8 cellular contexts compared by ENCODE assay signal in genomic region chr10:72243822-72244437, GRCh38. TPM values are rescaled to one million over a fixed set of nuclear protein-coding genes. Genes with fewer than 3 reads are reported as not detected.
DNase-seq lines count a peak whose midpoint lies in the region; ATAC-seq and TF ChIP-seq lines count a peak whose summit lies in the region.

No MANE protein-coding gene starts in this region.

- peaks cover 58 to 60% of the 10 kb centered on the region in 2 donors for H3K4me1 Mint-ChIP-seq in effector memory CD8-positive, alpha-beta T cell (ENCODE audit: low read depth in 2 of 2)

- no peak for ATAC-seq in effector memory CD8-positive, alpha-beta T cell (replicated peaks)
- ATAC-seq in HG03108 (IDR thresholded peaks at IDR 0.05; ENCODE audit: unreplicated experiment): no peak
- no peak for ATAC-seq in GM21515 (IDR thresholded peaks at IDR 0.05; ENCODE audit: unreplicated experiment)
- ATAC-seq in GM21825 (IDR thresholded peaks at IDR 0.05; ENCODE audit: unreplicated experiment): no peak

- H4K20me1 ChIP-seq in OCI-LY1 (ENCODE audit: insufficient read depth, low read length): no peaks in the 10 kb centered on the region

- no peak for DNase-seq in GM12864 (ENCODE audit: low read depth)
- no peak for DNase-seq in effector memory CD8-positive, alpha-beta T cell
- peak; percentile 66 for DNase-seq in myocyte (ENCODE audit: low read depth)
- no peak for DNase-seq in occipital lobe (lab: John Stamatoyannopoulos, UW)

- H3K4me1 ChIP-seq in OCI-LY1 (ENCODE audit: insufficient read depth, low read length, severe bottlenecking): peaks cover 47% of the 10 kb centered on the region

- H3K9me2 ChIP-seq in OCI-LY1 (ENCODE audit: low read depth, low read length): no peaks in the 10 kb centered on the region

- no peaks in the 10 kb centered on the region for H3K9me3 Mint-ChIP-seq in effector memory CD8-positive, alpha-beta T cell

- TF ChIP-seq CTCF in GM12864 (IDR thresholded peaks at IDR 0.05; ENCODE audit: low read depth, low read length, missing control alignments) (peak; percentile 19), OCI-LY1 (IDR thresholded peaks at IDR 0.05; ENCODE audit: low read length) (peak; percentile 57)

- no peaks in the 10 kb centered on the region for H3K79me2 ChIP-seq in OCI-LY1 (ENCODE audit: insufficient read depth, low read length)

- H3K9ac ChIP-seq in OCI-LY1 (ENCODE audit: low read length): peak overlapping the region; percentile 21; the same call in 1 of the 2 replicates

- H2AFZ ChIP-seq in OCI-LY1 (ENCODE audit: low read length): no peak overlapping the region

- H3K27ac ChIP-seq in OCI-LY1 (ENCODE audit: low read depth, low read length, poor library complexity, severe bottlenecking): peak overlapping the region; percentile 77

- H3K27me3 ChIP-seq in OCI-LY1 (ENCODE audit: insufficient read depth, low read length): no peaks in the 10 kb centered on the region

- peak overlapping the region; percentile 76 to 84 for H3K27ac Mint-ChIP-seq in effector memory CD8-positive, alpha-beta T cell

- no peaks in the 10 kb centered on the region for H3K27me3 Mint-ChIP-seq in effector memory CD8-positive, alpha-beta T cell

- no peak overlapping the region for H3K4me2 ChIP-seq in OCI-LY1 (ENCODE audit: low read length)

- H3K9me3 ChIP-seq in OCI-LY1 (ENCODE audit: low read length): no peaks in the 10 kb centered on the region

- H3K4me3 ChIP-seq in GM12864 (ENCODE audit: low read depth, low read length) (no peak overlapping the region), OCI-LY1 (ENCODE audit: low read depth, low read length, poor library complexity, severe bottlenecking) (no peak overlapping the region)

- H3F3A ChIP-seq in OCI-LY1 (ENCODE audit: insufficient read depth, low read length): peaks cover 21% of the 10 kb centered on the region

- H3K36me3 Mint-ChIP-seq in effector memory CD8-positive, alpha-beta T cell (ENCODE audit: insufficient read depth): peaks cover 11% of the 10 kb centered on the region

- peak overlapping the region in 1 of 2 donors; percentile 27 for H3K4me3 Mint-ChIP-seq in effector memory CD8-positive, alpha-beta T cell

- H3K36me3 ChIP-seq in OCI-LY1 (ENCODE audit: insufficient read depth, low read length): no peaks in the 10 kb centered on the region

RNA-seq across cellular contexts. Expression of gene ASCC1, which starts 27.9 kb away (rescaled TPM):
- total RNA-seq in myocyte (37.1 and 43.2 TPM in 2 replicates), occipital lobe (31.2 TPM)
- polyA plus RNA-seq in myocyte (2012): 31.1 TPM

RNA-seq across cellular contexts. Expression of gene ANAPC16, which starts 28.1 kb away (rescaled TPM):
- 61.4 and 66.3 TPM in 2 replicates for total RNA-seq in myocyte
- 63.9 TPM for polyA plus RNA-seq in myocyte (2012)
- total RNA-seq in occipital lobe: 34.2 TPM

RNA-seq across cellular contexts. Expression of gene DDIT4, which starts 29.8 kb away (rescaled TPM):
- 97.0 and 97.3 TPM in 2 replicates for total RNA-seq in myocyte
- polyA plus RNA-seq in myocyte (2012): 242 TPM
- total RNA-seq in occipital lobe: 30.6 TPM
